ENCODE assay signal across 25 cellular contexts in genomic region chr17:8462564-8462963, GRCh38.
"Had no signal": no experiment of that assay in that cellular context is flagged by ENCODE, and none has a peak within 500 bp of the region (broad histone marks: within the 10 kb centered on the region; RNA-seq: fewer than 3 reads in every experiment).

No MANE protein-coding gene starts in this region.

- H3K4me3 ChIP-seq: adrenal gland, colonic mucosa, gastroesophageal sphincter, heart left ventricle, stomach, testis, upper lobe of right lung had no signal

- H3K4me3 Mint-ChIP-seq: activated B cell treated with CpG ODN at 0.5 μM for 24 hours; activated CD4-positive, alpha-beta T cell treated with anti-CD3 and anti-CD28 coated beads, Interleukin-2, amount 10 ng/mL, durations not matched to agents 24 days and 14 days; activated CD8-positive, alpha-beta T cell treated with anti-CD3 and anti-CD28 coated beads, Interleukin-2, amount 10 ng/mL, durations not matched to agents 7 days and 5 days; nephron progenitor cell; stimulated activated effector memory CD8-positive, alpha-beta T cell treated with anti-CD3 and anti-CD28 coated beads, Interleukin-12 subunit alpha, Interleukin-12 subunit beta, amount 100 ng/mL, for 72 hours; T-cell had no signal

- H3K9me3 Mint-ChIP-seq: activated B cell treated with CpG ODN at 0.5 μM for 24 hours; activated CD4-positive, alpha-beta T cell treated with anti-CD3 and anti-CD28 coated beads, Interleukin-2, amount 10 ng/mL, durations not matched to agents 24 days and 14 days; nephron progenitor cell; stimulated activated effector memory CD8-positive, alpha-beta T cell treated with anti-CD3 and anti-CD28 coated beads, Interleukin-12 subunit alpha, Interleukin-12 subunit beta, amount 100 ng/mL, for 72 hours; T-cell had no signal

- DNase-seq: activated B cell treated with CpG ODN at 0.5 μM for 24 hours; activated CD4-positive, alpha-beta T cell treated with anti-CD3 and anti-CD28 coated beads, Interleukin-2, amount 10 ng/mL, durations not matched to agents 24 days and 14 days; activated CD8-positive, alpha-beta T cell treated with anti-CD3 and anti-CD28 coated beads, Interleukin-2, amount 10 ng/mL, durations not matched to agents 7 days and 5 days; activated effector memory CD4-positive, alpha-beta T cell treated with anti-CD3 and anti-CD28 coated beads, Interleukin-2, amount 50 U/mL, for 16 hours; activated naive CD4-positive, alpha-beta T cell treated with anti-CD3 and anti-CD28 coated beads, Interleukin-2, amount 50 U/mL, for 16 hours; activated T-cell treated with anti-CD3 and anti-CD28 coated beads, Interleukin-2, amount 50 U/mL, for 48 hours; adrenal gland; central memory CD4-positive, alpha-beta T cell; colonic mucosa; heart left ventricle; kidney; midbrain; nephron progenitor cell; posterior cingulate gyrus; stimulated activated CD4-positive, alpha-beta T cell treated with anti-CD3 and anti-CD28 coated beads, Interleukin-15, amount 100 ng/mL, for 24 hours; stimulated activated CD4-positive, alpha-beta T cell treated with anti-CD3 and anti-CD28 coated beads, Interleukin-2, amount 100 ng/mL, for 48 hours; stomach; T-cell; T-helper 9 cell; testis; upper lobe of right lung had no signal

- H3K9me3 ChIP-seq: adrenal gland, colonic mucosa, gastroesophageal sphincter, heart left ventricle, stomach, testis, upper lobe of right lung had no signal

- H3K27me3 ChIP-seq: adrenal gland, colonic mucosa, gastroesophageal sphincter, heart left ventricle, stomach, testis, upper lobe of right lung had no signal

- H3K27ac Mint-ChIP-seq: activated B cell treated with CpG ODN at 0.5 μM for 24 hours; activated CD4-positive, alpha-beta T cell treated with anti-CD3 and anti-CD28 coated beads, Interleukin-2, amount 10 ng/mL, durations not matched to agents 24 days and 14 days; activated CD8-positive, alpha-beta T cell treated with anti-CD3 and anti-CD28 coated beads, Interleukin-2, amount 10 ng/mL, durations not matched to agents 7 days and 5 days; T-cell had no signal

- H3K27me3 Mint-ChIP-seq: activated B cell treated with CpG ODN at 0.5 μM for 24 hours; activated CD4-positive, alpha-beta T cell treated with anti-CD3 and anti-CD28 coated beads, Interleukin-2, amount 10 ng/mL, durations not matched to agents 24 days and 14 days; T-cell had no signal

- H3K4me1 ChIP-seq: colonic mucosa had no signal

- ATAC-seq: activated CD8-positive, alpha-beta T cell treated with anti-CD3 and anti-CD28 coated beads, Interleukin-2, amount 10 ng/mL, durations not matched to agents 7 days and 5 days; gastroesophageal sphincter; heart left ventricle; left lobe of liver; SK-N-SH treated with all-trans-retinoic acid at 6 μM for 48 hours; stimulated activated effector memory CD8-positive, alpha-beta T cell treated with anti-CD3 and anti-CD28 coated beads, Interleukin-12 subunit alpha, Interleukin-12 subunit beta, amount 100 ng/mL, for 72 hours; T-cell had no signal

- H3K4me1 Mint-ChIP-seq: activated B cell treated with CpG ODN at 0.5 μM for 24 hours had no signal

- H3K27ac ChIP-seq: adrenal gland, colonic mucosa, gastroesophageal sphincter, heart left ventricle, stomach, testis, upper lobe of right lung had no signal
